In the genomic region with DNA sequence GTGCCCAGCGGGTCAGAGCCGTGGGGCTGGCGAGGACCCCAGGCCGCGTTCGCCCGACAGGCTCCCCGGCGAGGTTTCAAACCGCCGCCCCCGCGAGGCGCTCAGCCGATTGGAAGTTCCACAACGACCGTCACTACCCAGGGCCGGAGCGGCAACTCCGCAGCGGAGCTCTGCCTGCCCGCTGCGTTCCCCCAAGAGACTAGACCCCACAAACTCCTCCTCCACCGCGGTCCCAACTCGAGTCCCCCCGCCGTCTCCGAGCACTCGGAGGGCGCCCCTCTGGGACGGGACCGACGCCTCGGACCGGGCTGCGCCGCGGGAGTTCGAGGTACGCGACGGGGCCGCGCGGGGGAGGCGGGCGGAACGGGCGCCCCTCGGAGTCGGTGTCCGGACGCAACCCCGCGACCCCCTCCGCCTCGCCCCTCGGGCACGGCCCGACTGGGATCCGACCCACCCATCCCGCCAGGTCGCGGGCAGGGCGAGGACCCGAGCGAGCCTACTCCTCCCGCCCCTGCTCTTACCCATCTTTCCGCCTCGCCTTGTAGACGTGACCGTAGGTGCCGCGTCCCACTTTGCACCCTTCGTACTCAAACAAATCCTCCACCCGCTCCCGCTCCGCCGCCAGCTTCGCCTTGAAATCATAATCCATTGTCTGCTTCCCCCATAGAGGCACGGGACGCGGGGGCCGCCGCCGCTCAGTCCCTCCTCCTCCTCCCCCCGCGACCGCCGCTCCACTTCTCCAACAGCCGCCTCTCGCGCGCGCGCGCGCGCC, we compare ENCODE assay signal across 7 cellular contexts. TPM values are rescaled to one million over a fixed set of nuclear protein-coding genes. Genes with fewer than 3 reads are reported as not detected.
A peak's percentile ranks its signal among the peaks of the same experiment; 100 is the strongest.
DNase-seq lines count a peak whose midpoint lies in the region; ATAC-seq and TF ChIP-seq lines count a peak whose summit lies in the region.

No MANE protein-coding gene starts in this region.

- no peaks in the 10 kb centered on the region for H3K9me3 ChIP-seq in ectodermal cell (ENCODE audit: control insufficient read depth, low read length)

- H3K27ac Mint-ChIP-seq in activated CD8-positive, alpha-beta T cell treated with anti-CD3 and anti-CD28 coated beads for 36 hours, result peak overlapping the region; percentile 99

- DNase-seq in NCI-H2227 (lab: John Stamatoyannopoulos, UW; ENCODE audit: unreplicated experiment) (peak; percentile 61), lung microvascular endothelial cell (ENCODE audit: low read depth in 2 of 2) (peak; percentile 58 to 62)
- DNase-seq in activated CD8-positive, alpha-beta T cell treated with anti-CD3 and anti-CD28 coated beads for 36 hours, result peak; percentile 82
- DNase-seq in stimulated activated CD8-positive, alpha-beta memory T cell treated with anti-CD3 and anti-CD28 coated beads, Interleukin-12 subunit alpha, Interleukin-12 subunit beta, amount 100 ng/mL, for 1 hour (ENCODE audit: low read depth), result peak; percentile 35

- H3K9me3 Mint-ChIP-seq in activated CD8-positive, alpha-beta T cell treated with anti-CD3 and anti-CD28 coated beads for 36 hours, result no peaks in the 10 kb centered on the region

- H3K36me3 Mint-ChIP-seq in activated CD8-positive, alpha-beta T cell treated with anti-CD3 and anti-CD28 coated beads for 36 hours (ENCODE audit: low read depth), result peaks cover 1% of the 10 kb centered on the region

- H3K4me1 Mint-ChIP-seq in activated CD8-positive, alpha-beta T cell treated with anti-CD3 and anti-CD28 coated beads for 36 hours (ENCODE audit: low read depth), result peaks cover 25% of the 10 kb centered on the region

- H3K27me3 Mint-ChIP-seq in activated CD8-positive, alpha-beta T cell treated with anti-CD3 and anti-CD28 coated beads for 36 hours, result peaks cover 3% of the 10 kb centered on the region

- no peaks in the 10 kb centered on the region for H3K36me3 ChIP-seq in ectodermal cell (ENCODE audit: control insufficient read depth, insufficient read depth, low read length)

- H3K27me3 ChIP-seq in ectodermal cell (ENCODE audit: control insufficient read depth, insufficient read depth, low read length, poor library complexity, severe bottlenecking), result no peaks in the 10 kb centered on the region

- ATAC-seq in GM18511 (IDR thresholded peaks at IDR 0.05; ENCODE audit: unreplicated experiment) (peak; percentile 21), HG02870 (IDR thresholded peaks at IDR 0.05; ENCODE audit: unreplicated experiment) (peak; percentile 1)
- peak; percentile 6 for ATAC-seq in activated CD8-positive, alpha-beta T cell treated with anti-CD3 and anti-CD28 coated beads for 36 hours

- peak overlapping the region; percentile 89 for H3K4me3 ChIP-seq in ectodermal cell (ENCODE audit: insufficient read depth, low read depth, low read length)

- intact Hi-C loops in activated CD8-positive, alpha-beta T cell treated with anti-CD3 and anti-CD28 coated beads for 36 hours (cut with micrococcal nuclease), result loop anchor here (10.0 kb wide), 1 partner anchor 130 kb away; no protein-coding TSS in a partner anchor

- 0% methylated on average over 100 of the region's 100 CpGs for WGBS in ectodermal cell, 2 experiments

- CTCF ChIA-PET in activated CD8-positive, alpha-beta T cell treated with anti-CD3 and anti-CD28 coated beads for 36 hours (lab: Charles Lee), result interaction anchor here (1.4 to 3.4 kb wide), 4 partner anchors 9 to 132 kb away, joined by 5 to 20 read pairs (median 12); a partner anchor contains a TSS

- TF ChIP-seq CTCF in activated CD8-positive, alpha-beta T cell treated with anti-CD3 and anti-CD28 coated beads for 36 hours (IDR thresholded peaks at IDR 0.05), result no peak

- POLR2A ChIA-PET in activated CD8-positive, alpha-beta T cell treated with anti-CD3 and anti-CD28 coated beads for 36 hours (lab: Charles Lee), result interaction anchor here (0.6 to 9.4 kb wide), 16 partner anchors 9 to 172 kb away, joined by 3 to 241 read pairs (median 3); a partner anchor contains a TSS

- H3K27ac ChIP-seq in ectodermal cell (ENCODE audit: insufficient read depth, low read depth, low read length, poor library complexity, severe bottlenecking), result peak overlapping the region; percentile 98

- H3K4me1 ChIP-seq in ectodermal cell (ENCODE audit: control insufficient read depth, insufficient read depth, low read length), result peaks cover 5% of the 10 kb centered on the region

- peak overlapping the region; percentile 99 for H3K4me3 Mint-ChIP-seq in activated CD8-positive, alpha-beta T cell treated with anti-CD3 and anti-CD28 coated beads for 36 hours

RNA-seq across cellular contexts. Expression of a gene that starts 0.6 kb away (rescaled TPM):
- 10 to 100 TPM; 11.8 to 13.1 TPM for total RNA-seq in activated CD8-positive, alpha-beta T cell treated with anti-CD3 and anti-CD28 coated beads for 36 hours
- polyA plus RNA-seq in ectodermal cell (2013, experiment 1 of 4), result 17.1 TPM
- 17.7 TPM for polyA plus RNA-seq in ectodermal cell (2013, experiment 2 of 4)
- 15.9 TPM for polyA plus RNA-seq in ectodermal cell (2013, experiment 3 of 4)
- 18.8 TPM for polyA plus RNA-seq in ectodermal cell (2013, experiment 4 of 4)
- 5.2 and 6.0 TPM in 2 replicates for total RNA-seq in lung microvascular endothelial cell

RNA-seq across cellular contexts. Expression of a gene that starts 59.9 kb away (rescaled TPM):
- total RNA-seq in activated CD8-positive, alpha-beta T cell treated with anti-CD3 and anti-CD28 coated beads for 36 hours, result 10 to 100 TPM; 77.4 to 85.0 TPM
- polyA plus RNA-seq in ectodermal cell (2013, experiment 1 of 4), result 84.1 TPM
- polyA plus RNA-seq in ectodermal cell (2013, experiment 2 of 4), result 82.8 TPM
- polyA plus RNA-seq in ectodermal cell (2013, experiment 3 of 4), result 63.2 TPM
- polyA plus RNA-seq in ectodermal cell (2013, experiment 4 of 4), result 67.5 TPM
- total RNA-seq in lung microvascular endothelial cell, result 33.3 and 45.2 TPM in 2 replicates

Comparison
In these comparisons a context has a peak if more than half of its experiments do, and no peak if none do; other contexts are left out.
1. Peak in every context shown above with its lines: DNase-seq, ATAC-seq, H3K4me3 ChIP-seq and H3K27ac ChIP-seq.